10 cellular contexts compared by ENCODE assay signal in genomic region chr11:59555601-59556114, GRCh38. TPM values are rescaled to one million over a fixed set of nuclear protein-coding genes. Genes with fewer than 3 reads are reported as not detected.
A peak's percentile ranks its signal among the peaks of the same experiment; 100 is the strongest.
DNase-seq lines count a peak whose midpoint lies in the region; ATAC-seq and TF ChIP-seq lines count a peak whose summit lies in the region.
"Had no signal": no experiment of that assay in that cellular context is flagged by ENCODE, and none has a peak within 500 bp of the region (broad histone marks: within the 10 kb centered on the region; RNA-seq: fewer than 3 reads in every experiment).

No MANE protein-coding gene starts in this region.

- peaks cover 64% of the 10 kb centered on the region for H3K4me1 Mint-ChIP-seq in activated CD4-positive, alpha-beta T cell treated with anti-CD3 and anti-CD28 coated beads, Interleukin-2, amount 10 ng/mL, durations not matched to agents 7 days and 5 days
- peaks cover 54% of the 10 kb centered on the region for H3K4me1 Mint-ChIP-seq in activated T-helper 1 cell treated with anti-CD3 and anti-CD28 coated beads, Interleukin-12 subunit alpha, Interleukin-12 subunit beta, Interleukin-2, Interleukin-4 antibody, amounts not matched to agents 30 ng/mL and 10 ng/mL and 1 ng/mL, durations not matched to agents 14 hours and 24 hours and 36 hours (ENCODE audit: low read depth)

- CTCF ChIA-PET in activated CD4-positive, alpha-beta T cell treated with anti-CD3 and anti-CD28 coated beads, Interleukin-2, amount 10 ng/mL, durations not matched to agents 7 days and 5 days (lab: Charles Lee) = interaction anchor here (0.6 to 2.7 kb wide), 3 partner anchors 10 to 331 kb away, joined by 3 to 9 read pairs (median 4); no protein-coding TSS in a partner anchor

- TF ChIP-seq CTCF in testis (IDR thresholded peaks at IDR 0.05) = no peak

- no peaks in the 10 kb centered on the region for H3K9me3 ChIP-seq in iPS-20b (ENCODE audit: insufficient read depth, low read depth, low read length)
- H3K9me3 ChIP-seq in testis = no peaks in the 10 kb centered on the region

- H3K4me3 ChIP-seq in iPS-20b (ENCODE audit: low read length) (peak overlapping the region; percentile 86), testis (peak overlapping the region; percentile 32 to 36)

- no peaks in the 10 kb centered on the region for H3K36me3 Mint-ChIP-seq in activated CD4-positive, alpha-beta T cell treated with anti-CD3 and anti-CD28 coated beads, Interleukin-2, amount 10 ng/mL, durations not matched to agents 7 days and 5 days (ENCODE audit: low read depth)
- no peaks in the 10 kb centered on the region for H3K36me3 Mint-ChIP-seq in activated T-helper 1 cell treated with anti-CD3 and anti-CD28 coated beads, Interleukin-12 subunit alpha, Interleukin-12 subunit beta, Interleukin-2, Interleukin-4 antibody, amounts not matched to agents 30 ng/mL and 10 ng/mL and 1 ng/mL, durations not matched to agents 14 hours and 24 hours and 36 hours (ENCODE audit: low read depth)

- POLR2A ChIA-PET in activated CD4-positive, alpha-beta T cell treated with anti-CD3 and anti-CD28 coated beads, Interleukin-2, amount 10 ng/mL, durations not matched to agents 7 days and 5 days (lab: Charles Lee) = no interaction called here

- no peak overlapping the region for H3K27ac ChIP-seq in iPS-20b (ENCODE audit: low read length)
- peak overlapping the region; percentile 65 to 69 for H3K27ac ChIP-seq in testis

- 0 out of 2 replicates have a peak, but pooled peaks cover 5% of the 10 kb centered on the region for H3K27me3 ChIP-seq in iPS-20b (ENCODE audit: insufficient read depth, low read length)
- H3K27me3 ChIP-seq in testis = no peaks in the 10 kb centered on the region

- ATAC-seq in GM19463 (IDR thresholded peaks at IDR 0.05; ENCODE audit: unreplicated experiment) (no peak), HG03442 (IDR thresholded peaks at IDR 0.05; ENCODE audit: unreplicated experiment) (no peak)

- H3K27ac Mint-ChIP-seq in activated CD4-positive, alpha-beta T cell treated with anti-CD3 and anti-CD28 coated beads, Interleukin-2, amount 10 ng/mL, durations not matched to agents 7 days and 5 days = peak overlapping the region; percentile 77
- H3K27ac Mint-ChIP-seq in activated T-helper 1 cell treated with anti-CD3 and anti-CD28 coated beads, Interleukin-12 subunit alpha, Interleukin-12 subunit beta, Interleukin-2, Interleukin-4 antibody, amounts not matched to agents 30 ng/mL and 10 ng/mL and 1 ng/mL, durations not matched to agents 14 hours and 24 hours and 36 hours = peak overlapping the region; percentile 84

- H3K9me3 Mint-ChIP-seq in activated CD4-positive, alpha-beta T cell treated with anti-CD3 and anti-CD28 coated beads, Interleukin-2, amount 10 ng/mL, durations not matched to agents 7 days and 5 days = no peaks in the 10 kb centered on the region
- H3K9me3 Mint-ChIP-seq in activated T-helper 1 cell treated with anti-CD3 and anti-CD28 coated beads, Interleukin-12 subunit alpha, Interleukin-12 subunit beta, Interleukin-2, Interleukin-4 antibody, amounts not matched to agents 30 ng/mL and 10 ng/mL and 1 ng/mL, durations not matched to agents 14 hours and 24 hours and 36 hours = no peaks in the 10 kb centered on the region

- H3K4me3 Mint-ChIP-seq in activated CD4-positive, alpha-beta T cell treated with anti-CD3 and anti-CD28 coated beads, Interleukin-2, amount 10 ng/mL, durations not matched to agents 7 days and 5 days = peak overlapping the region; percentile 67
- peak overlapping the region; percentile 83 for H3K4me3 Mint-ChIP-seq in activated T-helper 1 cell treated with anti-CD3 and anti-CD28 coated beads, Interleukin-12 subunit alpha, Interleukin-12 subunit beta, Interleukin-2, Interleukin-4 antibody, amounts not matched to agents 30 ng/mL and 10 ng/mL and 1 ng/mL, durations not matched to agents 14 hours and 24 hours and 36 hours

- H3K27me3 Mint-ChIP-seq in activated CD4-positive, alpha-beta T cell treated with anti-CD3 and anti-CD28 coated beads, Interleukin-2, amount 10 ng/mL, durations not matched to agents 7 days and 5 days = peaks cover 23% of the 10 kb centered on the region
- H3K27me3 Mint-ChIP-seq in activated T-helper 1 cell treated with anti-CD3 and anti-CD28 coated beads, Interleukin-12 subunit alpha, Interleukin-12 subunit beta, Interleukin-2, Interleukin-4 antibody, amounts not matched to agents 30 ng/mL and 10 ng/mL and 1 ng/mL, durations not matched to agents 14 hours and 24 hours and 36 hours (ENCODE audit: insufficient read depth) = peaks cover 25% of the 10 kb centered on the region

- intact Hi-C loops in activated T-helper 1 cell treated with anti-CD3 and anti-CD28 coated beads, Interleukin-12 subunit alpha, Interleukin-12 subunit beta, Interleukin-2, Interleukin-4 antibody, amounts not matched to agents 30 ng/mL and 10 ng/mL and 1 ng/mL, durations not matched to agents 14 hours and 24 hours and 36 hours (cut with micrococcal nuclease) = loop anchor here (2.0 to 10.0 kb wide), 3 partner anchors 199 to 1841 kb away; partner anchors contain the start of genes FAM111B, MED19, STX3 and TMX2
- intact Hi-C loops in testis (cut with DNase I; ENCODE audit: low total_unique reads) = no loop called here

- DNase-seq in activated CD4-positive, alpha-beta T cell treated with anti-CD3 and anti-CD28 coated beads, Interleukin-2, amount 10 ng/mL, durations not matched to agents 7 days and 5 days = no peak
- DNase-seq in activated CD4-positive, alpha-beta T cell treated with anti-CD3 and anti-CD28 coated beads, Interleukin-2, amount 50 U/mL, for 48 hours = no peak
- no peak for DNase-seq in activated T-helper 1 cell treated with anti-CD3 and anti-CD28 coated beads, Interleukin-12 subunit alpha, Interleukin-12 subunit beta, Interleukin-2, Interleukin-4 antibody, amounts not matched to agents 30 ng/mL and 10 ng/mL and 1 ng/mL, durations not matched to agents 14 hours and 24 hours and 36 hours (ENCODE audit: low spot score)
- no peak for DNase-seq in testis
- no peak for DNase-seq in COLO829 (ENCODE audit: low spot score)
- DNase-seq: DMS79 treated with DMSO at 0.1 percent for 48 hours had no signal

- peak overlapping the region; percentile 60; the same call in 1 of the 2 replicates for H3K9ac ChIP-seq in iPS-20b (ENCODE audit: low read depth, low read length)

- no peak for TF ChIP-seq POLR2A in testis (IDR thresholded peaks at IDR 0.05)

- WGBS in testis, 2 donors = 25 to 33% methylated on average over 17 of the region's 17 CpGs

- no peaks in the 10 kb centered on the region for H3K36me3 ChIP-seq in iPS-20b (ENCODE audit: insufficient read depth, low read depth, low read length)
- H3K36me3 ChIP-seq in testis (ENCODE audit: low read depth, missing control alignments) = no peaks in the 10 kb centered on the region

- peaks cover 7% of the 10 kb centered on the region; the same call in 1 of the 2 replicates for H3K4me1 ChIP-seq in iPS-20b (ENCODE audit: insufficient read depth, low read length)
- H3K4me1 ChIP-seq in testis = no peaks in the 10 kb centered on the region

RNA-seq across cellular contexts. Expression of gene OR4D9, which starts 44.3 kb away (rescaled TPM):
- total RNA-seq in activated CD4-positive, alpha-beta T cell treated with anti-CD3 and anti-CD28 coated beads, Interleukin-2, amount 10 ng/mL, durations not matched to agents 7 days and 5 days = not detected
- not detected in 2 replicates for total RNA-seq in activated T-helper 1 cell treated with anti-CD3 and anti-CD28 coated beads, Interleukin-12 subunit alpha, Interleukin-12 subunit beta, Interleukin-2, Interleukin-4 antibody, amounts not matched to agents 30 ng/mL and 10 ng/mL and 1 ng/mL, durations not matched to agents 14 hours and 24 hours and 36 hours
- not detected for total RNA-seq in testis
- polyA plus RNA-seq in testis (ENCODE audit: insufficient read depth, low read depth, low replicate concordance) = not detected
- total RNA-seq: frontal cortex had no signal

RNA-seq across cellular contexts. Expression of gene OR4D11, which starts 52.3 kb away (rescaled TPM):
- total RNA-seq in activated CD4-positive, alpha-beta T cell treated with anti-CD3 and anti-CD28 coated beads, Interleukin-2, amount 10 ng/mL, durations not matched to agents 7 days and 5 days = not detected
- not detected in 2 replicates for total RNA-seq in activated T-helper 1 cell treated with anti-CD3 and anti-CD28 coated beads, Interleukin-12 subunit alpha, Interleukin-12 subunit beta, Interleukin-2, Interleukin-4 antibody, amounts not matched to agents 30 ng/mL and 10 ng/mL and 1 ng/mL, durations not matched to agents 14 hours and 24 hours and 36 hours
- total RNA-seq in testis = not detected
- polyA plus RNA-seq in testis (ENCODE audit: insufficient read depth, low read depth, low replicate concordance) = not detected
- total RNA-seq: frontal cortex had no signal

RNA-seq across cellular contexts. Expression of gene OSBP, which starts 59.9 kb away (rescaled TPM):
- total RNA-seq in activated CD4-positive, alpha-beta T cell treated with anti-CD3 and anti-CD28 coated beads, Interleukin-2, amount 10 ng/mL, durations not matched to agents 7 days and 5 days = 10 to 100 TPM; 36.4 to 43.6 TPM
- total RNA-seq in activated T-helper 1 cell treated with anti-CD3 and anti-CD28 coated beads, Interleukin-12 subunit alpha, Interleukin-12 subunit beta, Interleukin-2, Interleukin-4 antibody, amounts not matched to agents 30 ng/mL and 10 ng/mL and 1 ng/mL, durations not matched to agents 14 hours and 24 hours and 36 hours = 40.5 and 41.7 TPM in 2 replicates
- total RNA-seq in testis = 10 to 100 TPM; 49.2 to 63.1 TPM
- polyA plus RNA-seq in testis (ENCODE audit: insufficient read depth, low read depth, low replicate concordance) = 45.0 TPM
